ENCODE assay signal across 9 cellular contexts in the genomic region with DNA sequence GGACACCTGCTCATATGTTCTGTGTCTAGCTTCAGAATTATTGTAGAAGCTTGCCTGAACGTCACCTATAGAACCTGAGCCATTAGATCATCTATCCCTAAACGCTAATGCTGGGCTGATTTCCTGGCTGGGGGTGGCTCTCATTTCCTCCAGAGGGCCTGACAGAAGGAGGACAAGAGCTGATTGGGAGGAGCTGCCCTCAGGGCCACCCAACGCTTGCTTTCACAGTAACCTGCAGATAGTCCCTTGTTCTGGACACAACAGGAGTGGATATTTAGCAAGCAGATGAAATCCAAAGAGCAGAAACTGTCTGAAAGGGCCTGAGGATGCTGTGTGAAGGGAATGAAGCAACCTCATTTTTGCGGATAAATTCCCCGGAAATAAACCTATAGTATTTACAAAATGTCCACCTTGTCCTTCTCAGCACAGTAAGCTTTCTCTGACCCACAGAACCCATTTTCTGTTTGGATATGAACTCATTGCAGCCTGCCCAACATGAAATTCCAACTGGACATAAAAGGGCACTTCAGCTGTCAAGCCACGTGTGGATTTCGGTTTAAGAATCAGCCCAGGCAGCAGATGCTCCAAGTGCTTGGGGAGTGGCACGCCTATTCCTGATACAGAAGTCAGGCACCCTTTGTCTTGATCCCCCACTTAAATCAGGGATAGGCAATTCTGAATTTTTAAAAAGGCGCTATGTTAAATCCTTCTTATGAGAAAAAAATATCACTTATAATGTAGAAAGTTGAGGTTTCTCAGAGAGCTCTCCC. TPM values are rescaled to one million over a fixed set of nuclear protein-coding genes. Genes with fewer than 3 reads are reported as not detected.
DNase-seq lines count a peak whose midpoint lies in the region; ATAC-seq and TF ChIP-seq lines count a peak whose summit lies in the region.
"Had no signal": no experiment of that assay in that cellular context is flagged by ENCODE, and none has a peak within 500 bp of the region (broad histone marks: within the 10 kb centered on the region; RNA-seq: fewer than 3 reads in every experiment).

No MANE protein-coding gene starts in this region.

- no peak overlapping the region for H3K27ac Mint-ChIP-seq in HFFc6
- no peak overlapping the region for H3K27ac Mint-ChIP-seq in stimulated activated effector memory CD8-positive, alpha-beta T cell treated with anti-CD3 and anti-CD28 coated beads, Interleukin-12 subunit alpha, Interleukin-12 subunit beta, amount 100 ng/mL, for 72 hours

- H3K4me3 Mint-ChIP-seq in HFFc6, result peak overlapping the region; percentile 66; the same call in 1 of the 2 replicates
- H3K4me3 Mint-ChIP-seq in stimulated activated effector memory CD8-positive, alpha-beta T cell treated with anti-CD3 and anti-CD28 coated beads, Interleukin-12 subunit alpha, Interleukin-12 subunit beta, amount 100 ng/mL, for 72 hours, result no peak overlapping the region

- H3K9me3 ChIP-seq in skeletal muscle satellite cell (replicated peaks; ENCODE audit: low read length), result no peaks in the 10 kb centered on the region
- H3K9me3 ChIP-seq in OCI-LY7 (ENCODE audit: low read length), result no peaks in the 10 kb centered on the region

- H3K27me3 ChIP-seq in skeletal muscle satellite cell (ENCODE audit: control insufficient read depth, insufficient read depth, low read length), result no peaks in the 10 kb centered on the region

- H2AFZ ChIP-seq in OCI-LY7 (ENCODE audit: low read length), result no peak overlapping the region

- H3K27me3 Mint-ChIP-seq in HFFc6 (ENCODE audit: insufficient read depth), result peaks cover 3% of the 10 kb centered on the region

- H4K20me1 ChIP-seq in OCI-LY7 (ENCODE audit: insufficient read depth, low read length), result no peaks in the 10 kb centered on the region

- in situ Hi-C loops in GM13977 (cut with MboI; ENCODE audit: low pct_unique_long_range_greater_than_20kb, low sequenced_read_pairs, unreplicated experiment), result no loop called here

- peak overlapping the region; percentile 78 for H3K9ac ChIP-seq in skeletal muscle satellite cell (ENCODE audit: low read depth, low read length)

- POLR2A ChIA-PET in OCI-LY7 (lab: Charles Lee), result interaction anchor here (1.7 kb wide), 1 partner anchor 42 kb away, joined by 3 read pairs; no protein-coding TSS in a partner anchor

- ATAC-seq in stimulated activated effector memory CD8-positive, alpha-beta T cell treated with anti-CD3 and anti-CD28 coated beads, Interleukin-12 subunit alpha, Interleukin-12 subunit beta, amount 100 ng/mL, for 72 hours, result no peak

- H3K27ac ChIP-seq in OCI-LY7 (ENCODE audit: low read depth, low read length, poor library complexity, severe bottlenecking), result no peak overlapping the region

- H3K9me3 Mint-ChIP-seq in HFFc6, result no peaks in the 10 kb centered on the region
- H3K9me3 Mint-ChIP-seq in stimulated activated effector memory CD8-positive, alpha-beta T cell treated with anti-CD3 and anti-CD28 coated beads, Interleukin-12 subunit alpha, Interleukin-12 subunit beta, amount 100 ng/mL, for 72 hours, result no peaks in the 10 kb centered on the region

- H3K36me3 Mint-ChIP-seq in HFFc6 (ENCODE audit: low read depth), result peaks cover 4% of the 10 kb centered on the region; the same call in 1 of the 2 replicates
- H3K36me3 Mint-ChIP-seq in stimulated activated effector memory CD8-positive, alpha-beta T cell treated with anti-CD3 and anti-CD28 coated beads, Interleukin-12 subunit alpha, Interleukin-12 subunit beta, amount 100 ng/mL, for 72 hours, result peaks cover 15% of the 10 kb centered on the region

- H3K4me1 ChIP-seq in skeletal muscle satellite cell (ENCODE audit: control insufficient read depth, insufficient read depth, low read length) (peaks cover 27% of the 10 kb centered on the region), OCI-LY7 (ENCODE audit: insufficient read depth, low read length, poor library complexity, severe bottlenecking) (peaks cover 4% of the 10 kb centered on the region)

- CTCF ChIA-PET in OCI-LY7 (lab: Charles Lee; ENCODE audit: unreplicated experiment), result no interaction called here

- H3K4me1 Mint-ChIP-seq in HFFc6 (ENCODE audit: low read depth), result peaks cover 19% of the 10 kb centered on the region
- peaks cover 19% of the 10 kb centered on the region for H3K4me1 Mint-ChIP-seq in stimulated activated effector memory CD8-positive, alpha-beta T cell treated with anti-CD3 and anti-CD28 coated beads, Interleukin-12 subunit alpha, Interleukin-12 subunit beta, amount 100 ng/mL, for 72 hours

- H3K36me3 ChIP-seq in skeletal muscle satellite cell (ENCODE audit: insufficient read depth, low read length) (no peaks in the 10 kb centered on the region), OCI-LY7 (ENCODE audit: insufficient read depth, low read length) (no peaks in the 10 kb centered on the region)

- TF ChIP-seq CTCF in HFFc6 (IDR thresholded peaks at IDR 0.05), result no peak
- no peak for TF ChIP-seq CTCF in fibroblast of mammary gland (conservative IDR thresholded peaks at IDR 0.05; ENCODE audit: control insufficient read depth, insufficient read depth, low read depth, low read length)
- no peak for TF ChIP-seq CTCF in OCI-LY7 (conservative IDR thresholded peaks at IDR 0.05; ENCODE audit: low read length)
- no peak for TF ChIP-seq CTCF in GM13977 (IDR thresholded peaks at IDR 0.05; ENCODE audit: extremely low read depth, insufficient read depth, missing control alignments)

- no peak overlapping the region for H3K4me3 ChIP-seq in fibroblast of mammary gland (ENCODE audit: control insufficient read depth, low read depth, low read length)
- H3K4me3 ChIP-seq in skeletal muscle satellite cell (ENCODE audit: low read length), result peak overlapping the region; percentile 52
- H3K4me3 ChIP-seq in OCI-LY7 (ENCODE audit: low read depth, low read length, poor library complexity, severe bottlenecking), result no peak overlapping the region

- H3K79me2 ChIP-seq in OCI-LY7 (ENCODE audit: insufficient read depth, low read depth, low read length), result no peaks in the 10 kb centered on the region

- H3K4me2 ChIP-seq in skeletal muscle satellite cell (ENCODE audit: low read length) (peak overlapping the region; percentile 71), OCI-LY7 (ENCODE audit: low read length) (no peak overlapping the region)

- intact Hi-C loops in OCI-LY7 (cut with micrococcal nuclease; ENCODE audit: unreplicated experiment), result no loop called here

- DNase-seq in HFFc6 (no peak), NCI-H524 treated with DMSO at 0.1 percent for 48 hours (lab: John Stamatoyannopoulos, UW) (peak; percentile 82), fibroblast of mammary gland (ENCODE audit: low read depth) (peak; percentile 9), OCI-LY7 (ENCODE audit: low spot score) (no peak), GM13977 (ENCODE audit: low spot score) (no peak), islet precursor cell (no peak)
- DNase-seq in stimulated activated effector memory CD8-positive, alpha-beta T cell treated with anti-CD3 and anti-CD28 coated beads, Interleukin-12 subunit alpha, Interleukin-12 subunit beta, amount 100 ng/mL, for 72 hours (ENCODE audit: low spot score in 2 of 2), result no peak
- DNase-seq: T1000 had no signal

- no peaks in the 10 kb centered on the region for H3K9me2 ChIP-seq in OCI-LY7 (ENCODE audit: insufficient read depth, low read length)

- BruUV-seq in OCI-LY7 (replicated peaks; lab: Mats Ljungman, UMichigan), result no TSS peak

RNA-seq across cellular contexts. Expression of a gene that starts 32.8 kb away (rescaled TPM):
- 1,000 to 10,000 TPM in 3 of 6 experiments, 100 to 1,000 TPM in 3; 571 to 1,139 (median 936) TPM for total RNA-seq in HFFc6 (2021; fragmentation: NEBNext Ultra II Directional; extraction: Animal tissue kit (Norgen Biotek cat#: 25700))
- total RNA-seq in skeletal muscle satellite cell (2012; rRNA removed), result 891 and 1,798 TPM in 2 replicates
- total RNA-seq in OCI-LY7 (2014; rRNA removed; shearing (Covaris generic)), result 256 and 291 TPM in 2 replicates
- 254 and 276 TPM in 2 replicates for total RNA-seq in OCI-LY7 (2022)

RNA-seq across cellular contexts. Expression of a gene that starts 43.2 kb away (rescaled TPM):
- total RNA-seq in HFFc6 (2021; fragmentation: NEBNext Ultra II Directional; extraction: Animal tissue kit (Norgen Biotek cat#: 25700)), result 100 to 1,000 TPM; 227 to 300 (median 257) TPM
- total RNA-seq in skeletal muscle satellite cell (2012; rRNA removed), result 480 and 921 TPM in 2 replicates
- total RNA-seq in OCI-LY7 (2014; rRNA removed; shearing (Covaris generic)), result 189 and 214 TPM in 2 replicates
- total RNA-seq in OCI-LY7 (2022), result 136 and 159 TPM in 2 replicates

Comparison
In these comparisons a context has a peak if more than half of its experiments do, and no peak if none do; other contexts are left out.
1. DNase-seq: peak in NCI-H524 treated with DMSO at 0.1 percent for 48 hours (single experiment) and fibroblast of mammary gland (single experiment); none in HFFc6 (single experiment), OCI-LY7 (single experiment), GM13977 (single experiment), islet precursor cell (single experiment) and stimulated activated effector memory CD8-positive, alpha-beta T cell treated with anti-CD3 and anti-CD28 coated beads, Interleukin-12 subunit alpha, Interleukin-12 subunit beta, amount 100 ng/mL, for 72 hours (0 of 2).